ENCODE assay signal across 22 cellular contexts in the genomic region with DNA sequence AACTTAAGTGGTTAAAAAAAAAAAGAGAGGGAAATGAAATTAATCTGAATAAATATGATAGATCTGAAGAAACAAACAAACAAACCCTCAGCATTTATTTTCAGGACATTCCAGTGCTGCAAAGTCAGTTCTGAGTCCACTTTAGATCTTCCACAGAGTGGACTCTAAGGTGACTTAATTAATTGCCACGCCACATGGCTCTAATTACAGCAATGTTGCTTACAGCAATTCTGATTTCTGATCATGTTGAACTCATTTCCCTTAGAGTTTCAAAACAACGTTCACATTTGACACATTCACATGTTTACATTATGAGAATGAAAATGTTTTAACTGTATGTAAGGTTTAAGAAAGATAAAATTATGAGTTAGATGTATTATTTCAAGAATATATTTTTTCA. TPM values are rescaled to one million over a fixed set of nuclear protein-coding genes. Genes with fewer than 3 reads are reported as not detected.
DNase-seq lines count a peak whose midpoint lies in the region; ATAC-seq, FAIRE-seq and TF ChIP-seq lines count a peak whose summit lies in the region.
"Had no signal": no experiment of that assay in that cellular context is flagged by ENCODE, and none has a peak within 500 bp of the region (broad histone marks: within the 10 kb centered on the region; RNA-seq: fewer than 3 reads in every experiment).

No MANE protein-coding gene starts in this region.

- intact Hi-C loops in heart right ventricle (cut with DNase I): loop anchor here in 1 of 10 donors (10.0 kb wide), 1 partner anchor 163 kb away; no protein-coding TSS in a partner anchor
- intact Hi-C loops in cardiac septum (cut with DNase I): loop anchor here (5.0 kb wide), 1 partner anchor 396 kb away; no protein-coding TSS in a partner anchor
- intact Hi-C loops in lower lobe of right lung (cut with DNase I): no loop called here
- intact Hi-C loops in tibial artery (cut with DNase I; ENCODE audit: low total_unique reads): loop anchor here (10.0 kb wide), 1 partner anchor 663 kb away; no protein-coding TSS in a partner anchor

- TF ChIP-seq CTCF in heart right ventricle (IDR thresholded peaks at IDR 0.05) (no peak), lower lobe of right lung (IDR thresholded peaks at IDR 0.05) (no peak), tibial artery (IDR thresholded peaks at IDR 0.05) (no peak)

- peaks cover 0 to 70% (median 14%) of the 10 kb centered on the region in 9 donors for H3K4me1 ChIP-seq in heart right ventricle
- peaks cover 16% of the 10 kb centered on the region for H3K4me1 ChIP-seq in lower lobe of right lung
- peaks cover 0 to 46% (median 16%) of the 10 kb centered on the region in 4 donors for H3K4me1 ChIP-seq in tibial artery
- H3K4me1 ChIP-seq: BE2C, colonic mucosa had no signal

- FAIRE-seq in endometrium (lab: Jason Lieb, UNC): peak; percentile 31

- H3K36me3 ChIP-seq in heart right ventricle (no peaks in the 10 kb centered on the region), lower lobe of right lung (no peaks in the 10 kb centered on the region), tibial artery (no peaks in the 10 kb centered on the region)
- H3K36me3 ChIP-seq: BE2C, colonic mucosa, sigmoid colon had no signal

- H3K27ac ChIP-seq in heart right ventricle (peak overlapping the region in 9 of 10 donors; percentile 28 to 86 (median 72)), lower lobe of right lung (peak overlapping the region; percentile 25), tibial artery (peak overlapping the region; percentile 56 to 64)
- H3K27ac ChIP-seq: colonic mucosa had no signal

- H3K9me3 ChIP-seq in heart right ventricle (no peaks in the 10 kb centered on the region), lower lobe of right lung (no peaks in the 10 kb centered on the region), tibial artery (no peaks in the 10 kb centered on the region)
- H3K9me3 ChIP-seq: BE2C, colonic mucosa, sigmoid colon had no signal

- DNase-seq in heart right ventricle: no peak
- no peak for DNase-seq in cardiac septum (ENCODE audit: low spot score)
- DNase-seq in lower lobe of right lung: no peak
- DNase-seq in tibial artery: no peak
- DNase-seq in D341Med (ENCODE audit: low spot score): no peak
- DNase-seq: 8988T; activated B cell treated with CpG ODN at 0.5 μM for 24 hours; activated CD8-positive, alpha-beta T cell treated with anti-CD3 and anti-CD28 coated beads for 36 hours; activated T-cell treated with anti-CD3 and anti-CD28 coated beads, Interleukin-2, amount 50 U/mL, for 48 hours; BE2C; Calu3; colonic mucosa; NCI-H146; NCI-H2171 treated with DMSO at 0.1 percent for 48 hours; NCI-H69; sigmoid colon; stimulated activated naive CD8-positive, alpha-beta T cell treated with anti-CD3 and anti-CD28 coated beads, Interleukin-15, Interleukin-2, amounts not matched to agents 100 U/mL and 50 U/mL, for 24 hours; T-helper 9 cell had no signal

- ATAC-seq in heart right ventricle (no peak), lower lobe of right lung (no peak), HG03095 (IDR thresholded peaks at IDR 0.05; ENCODE audit: unreplicated experiment) (no peak), GM18868 (IDR thresholded peaks at IDR 0.05; ENCODE audit: unreplicated experiment) (no peak)
- ATAC-seq: activated CD8-positive, alpha-beta T cell treated with anti-CD3 and anti-CD28 coated beads for 36 hours; activated naive CD4-positive, alpha-beta T cell treated with anti-CD3 and anti-CD28 coated beads, Interleukin-2, amount 50 U/mL, for 72 hours; stimulated activated naive CD8-positive, alpha-beta T cell treated with anti-CD3 and anti-CD28 coated beads, Interleukin-15, Interleukin-2, amounts not matched to agents 100 U/mL and 50 U/mL, for 24 hours had no signal

- 46 to 58% methylated on average over 2 of the region's 2 CpGs for WGBS in heart right ventricle, 2 donors

- H3K4me3 ChIP-seq in heart right ventricle (peak overlapping the region in 9 of 10 donors; percentile 4 to 55 (median 43)), lower lobe of right lung (no peak overlapping the region), tibial artery (no peak overlapping the region)
- H3K4me3 ChIP-seq: colonic mucosa, sigmoid colon had no signal

- H3K27me3 ChIP-seq in heart right ventricle (no peaks in the 10 kb centered on the region), lower lobe of right lung (ENCODE audit: low read depth) (no peaks in the 10 kb centered on the region), tibial artery (no peaks in the 10 kb centered on the region)
- H3K27me3 ChIP-seq: colonic mucosa, sigmoid colon had no signal

RNA-seq across cellular contexts. Expression of gene RASGRP3, which starts 38.6 kb away (rescaled TPM):
- total RNA-seq in heart right ventricle (10 to 100 TPM; 46.9 to 77.4 (median 66.4) TPM), cardiac septum (49.4 TPM), lower lobe of right lung (13.7 TPM)
- 10 to 100 TPM; 14.9 to 22.4 TPM for polyA plus RNA-seq in heart right ventricle

Comparison
In these comparisons a context has a peak if more than half of its experiments do, and no peak if none do; other contexts are left out.
1. H3K4me3 ChIP-seq: peak in heart right ventricle (9 of 10); none in lower lobe of right lung (single experiment) and tibial artery (0 of 2).
2. Peak in every context shown above with its lines, with median percentiles within 50 percentile points of each other: H3K27ac ChIP-seq.